In genomic region chr10:88455831-88456230, GRCh38 we compare ENCODE assay signal across 24 cellular contexts.
"Had no signal": no experiment of that assay in that cellular context is flagged by ENCODE, and none has a peak within 500 bp of the region (broad histone marks: within the 10 kb centered on the region; RNA-seq: fewer than 3 reads in every experiment).

No MANE protein-coding gene starts in this region.

- H3K9me3 ChIP-seq: adrenal gland, colonic mucosa, heart left ventricle, lower lobe of right lung, sigmoid colon, testis had no signal

- H3K4me1 ChIP-seq: adrenal gland, colonic mucosa, lower lobe of right lung, sigmoid colon had no signal

- H3K36me3 ChIP-seq: adrenal gland, colonic mucosa, heart left ventricle, lower lobe of right lung, sigmoid colon, WERI-Rb-1 had no signal

- H3K4me3 ChIP-seq: adrenal gland, colonic mucosa, heart left ventricle, lower lobe of right lung, sigmoid colon, SK-N-MC, smooth muscle cell, testis had no signal

- DNase-seq: activated CD4-positive, alpha-beta T cell treated with anti-CD3 and anti-CD28 coated beads for 1 hour; activated CD4-positive, alpha-beta T cell treated with anti-CD3 and anti-CD28 coated beads, Interleukin-2, amount 50 U/mL, for 1 hour; activated T-cell treated with anti-CD3 and anti-CD28 coated beads, Interleukin-2, amount 50 U/mL, for 1 hour; adrenal gland; colonic mucosa; heart left ventricle; islet precursor cell; left cardiac atrium; lower lobe of right lung; mesendoderm; naive B cell; nucleus accumbens; sigmoid colon; stimulated activated CD4-positive, alpha-beta T cell treated with anti-CD3 and anti-CD28 coated beads, Interleukin-15, amount 100 ng/mL, for 24 hours; stimulated activated CD8-positive, alpha-beta memory T cell treated with anti-CD3 and anti-CD28 coated beads, Interleukin-4, amount 100 ng/mL, for 48 hours; stimulated activated naive B cell treated with anti-CD40 and anti-IgM and Interleukin-4, amounts not matched to agents 10 μg/mL and 1 μg/mL and 100 μg/mL, for 72 hours; trophoblast cell; WERI-Rb-1 had no signal

- H3K27ac ChIP-seq: adrenal gland, epithelial cell of prostate, lower lobe of right lung, sigmoid colon, SK-N-MC, WERI-Rb-1 had no signal

- H3K27me3 ChIP-seq: adrenal gland, colonic mucosa, heart left ventricle, sigmoid colon, testis had no signal

- ATAC-seq: activated naive CD4-positive, alpha-beta T cell treated with anti-CD3 and anti-CD28 coated beads, Interleukin-2, amount 50 U/mL, for 72 hours; activated T-helper 17 cell treated with anti-CD3 and anti-CD28 coated beads, Interleukin-2, amount 50 U/mL, for 72 hours; lower lobe of right lung; stimulated activated naive B cell treated with anti-CD40 and anti-IgM and Interleukin-4, amounts not matched to agents 10 μg/mL and 1 μg/mL and 100 μg/mL, for 72 hours had no signal

- H3K4me2 ChIP-seq: smooth muscle cell had no signal
